In the genomic region with DNA sequence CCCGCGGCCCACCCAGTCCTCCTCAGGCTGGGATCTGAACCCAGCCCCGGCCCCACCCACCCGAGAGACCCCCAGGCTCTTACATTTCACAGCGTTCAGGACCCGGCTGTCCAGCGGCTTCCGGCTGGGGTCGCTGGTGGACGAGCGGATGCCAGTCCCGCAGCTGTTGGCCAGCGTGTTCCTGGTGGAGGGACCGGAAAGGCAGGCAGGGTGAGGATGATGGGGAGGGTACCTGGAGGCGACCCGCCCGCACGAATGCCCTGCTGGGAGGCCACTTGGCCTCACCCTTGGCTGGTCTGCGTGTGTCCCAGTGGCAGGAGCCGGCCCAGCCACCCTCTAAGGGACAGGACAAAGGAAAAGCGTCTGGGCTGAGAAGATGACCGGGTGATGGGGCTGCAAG, we compare ENCODE assay signal across 19 cellular contexts. TPM values are rescaled to one million over a fixed set of nuclear protein-coding genes. Genes with fewer than 3 reads are reported as not detected.
A peak's percentile ranks its signal among the peaks of the same experiment; 100 is the strongest.
DNase-seq lines count a peak whose midpoint lies in the region; ATAC-seq and TF ChIP-seq lines count a peak whose summit lies in the region.
"Had no signal": no experiment of that assay in that cellular context is flagged by ENCODE, and none has a peak within 500 bp of the region (broad histone marks: within the 10 kb centered on the region; RNA-seq: fewer than 3 reads in every experiment).

No MANE protein-coding gene starts in this region.

- CTCF ChIA-PET in activated CD4-positive, alpha-beta T cell treated with anti-CD3 and anti-CD28 coated beads for 36 hours (lab: Charles Lee), result no interaction called here

- intact Hi-C loops in activated CD4-positive, alpha-beta T cell treated with anti-CD3 and anti-CD28 coated beads for 36 hours (cut with DNase I, micrococcal nuclease), result no loop called here
- intact Hi-C loops in left ventricle myocardium inferior (cut with micrococcal nuclease), result no loop called here
- intact Hi-C loops in ovary (cut with DNase I), result no loop called here
- intact Hi-C loops in uterus (cut with DNase I; ENCODE audit: low total_unique reads), result no loop called here

- POLR2A ChIA-PET in activated CD4-positive, alpha-beta T cell treated with anti-CD3 and anti-CD28 coated beads for 36 hours (lab: Charles Lee), result no interaction called here

- no peak overlapping the region for H3K4me3 Mint-ChIP-seq in activated CD4-positive, alpha-beta T cell treated with anti-CD3 and anti-CD28 coated beads for 36 hours
- H3K4me3 Mint-ChIP-seq: activated CD8-positive, alpha-beta T cell treated with anti-CD3 and anti-CD28 coated beads, Interleukin-2, amount 10 ng/mL, durations not matched to agents 7 days and 5 days; activated naive CD8-positive, alpha-beta T cell; activated T-cell treated with anti-CD3 and anti-CD28 coated beads, Interleukin-2, amount 50 U/mL, for 72 hours; stimulated activated naive B cell treated with anti-CD40 and anti-IgM and Interleukin-4, amounts not matched to agents 10 μg/mL and 1 μg/mL and 100 μg/mL, for 72 hours; T-helper 17 cell had no signal

- H3K27ac Mint-ChIP-seq in activated CD4-positive, alpha-beta T cell treated with anti-CD3 and anti-CD28 coated beads for 36 hours, result no peak overlapping the region
- H3K27ac Mint-ChIP-seq: activated CD8-positive, alpha-beta T cell treated with anti-CD3 and anti-CD28 coated beads, Interleukin-2, amount 10 ng/mL, durations not matched to agents 7 days and 5 days; activated naive CD8-positive, alpha-beta T cell; activated T-cell treated with anti-CD3 and anti-CD28 coated beads, Interleukin-2, amount 50 U/mL, for 72 hours; stimulated activated naive B cell treated with anti-CD40 and anti-IgM and Interleukin-4, amounts not matched to agents 10 μg/mL and 1 μg/mL and 100 μg/mL, for 72 hours; T-helper 17 cell had no signal

- H3K27ac ChIP-seq in left ventricle myocardium inferior (replicated peaks) (peak overlapping the region; percentile 78), ovary (peak overlapping the region in 1 of 2 donors; percentile 79), uterus (peak overlapping the region; percentile 63 to 65)
- H3K27ac ChIP-seq: 22Rv1, neutrophil, VCaP had no signal

- peak overlapping the region; percentile 43 for H3K4me3 ChIP-seq in left ventricle myocardium inferior
- no peak overlapping the region for H3K4me3 ChIP-seq in ovary
- H3K4me3 ChIP-seq in uterus, result no peak overlapping the region

- TF ChIP-seq CTCF in left ventricle myocardium inferior (IDR thresholded peaks at IDR 0.05; ENCODE audit: borderline replicate concordance) (no peak), ovary (IDR thresholded peaks at IDR 0.05) (no peak), uterus (IDR thresholded peaks at IDR 0.05) (no peak)

- no peak for TF ChIP-seq EP300 in ovary (IDR thresholded peaks at IDR 0.05)

- H3K9me3 ChIP-seq in left ventricle myocardium inferior (replicated peaks), result no peaks in the 10 kb centered on the region
- H3K9me3 ChIP-seq in ovary, result no peaks in the 10 kb centered on the region
- no peaks in the 10 kb centered on the region for H3K9me3 ChIP-seq in uterus
- H3K9me3 ChIP-seq: neutrophil had no signal

- 87 to 92% (median 89%) methylated on average over 19 to 22 of the region's 22 CpGs for WGBS in ovary, 3 donors

- H3K27me3 ChIP-seq in left ventricle myocardium inferior (ENCODE audit: low read depth) (no peaks in the 10 kb centered on the region), ovary (no peaks in the 10 kb centered on the region), uterus (no peaks in the 10 kb centered on the region)
- H3K27me3 ChIP-seq: neutrophil had no signal

- no peaks in the 10 kb centered on the region for H3K9me3 Mint-ChIP-seq in activated CD4-positive, alpha-beta T cell treated with anti-CD3 and anti-CD28 coated beads for 36 hours (ENCODE audit: low read depth)
- H3K9me3 Mint-ChIP-seq: activated T-cell treated with anti-CD3 and anti-CD28 coated beads, Interleukin-2, amount 50 U/mL, for 72 hours; stimulated activated naive B cell treated with anti-CD40 and anti-IgM and Interleukin-4, amounts not matched to agents 10 μg/mL and 1 μg/mL and 100 μg/mL, for 72 hours had no signal

- TF ChIP-seq POLR2A in ovary (IDR thresholded peaks at IDR 0.05) (no peak), uterus (IDR thresholded peaks at IDR 0.05) (no peak)

- H3K36me3 ChIP-seq in left ventricle myocardium inferior (peaks cover 38% of the 10 kb centered on the region), ovary (no peaks in the 10 kb centered on the region), uterus (no peaks in the 10 kb centered on the region)

- H3K27me3 Mint-ChIP-seq in activated CD4-positive, alpha-beta T cell treated with anti-CD3 and anti-CD28 coated beads for 36 hours, result no peaks in the 10 kb centered on the region
- H3K27me3 Mint-ChIP-seq: activated naive CD8-positive, alpha-beta T cell; T-helper 17 cell had no signal

- no peak for ATAC-seq in activated CD4-positive, alpha-beta T cell treated with anti-CD3 and anti-CD28 coated beads for 36 hours
- ATAC-seq: activated CD8-positive, alpha-beta T cell treated with anti-CD3 and anti-CD28 coated beads, Interleukin-2, amount 10 ng/mL, durations not matched to agents 7 days and 5 days; activated T-cell treated with anti-CD3 and anti-CD28 coated beads, Interleukin-2, amount 50 U/mL, for 72 hours; stimulated activated naive B cell treated with anti-CD40 and anti-IgM and Interleukin-4, amounts not matched to agents 10 μg/mL and 1 μg/mL and 100 μg/mL, for 72 hours; T-helper 17 cell had no signal

- no peaks in the 10 kb centered on the region for H3K36me3 Mint-ChIP-seq in activated CD4-positive, alpha-beta T cell treated with anti-CD3 and anti-CD28 coated beads for 36 hours (ENCODE audit: low read depth)
- H3K36me3 Mint-ChIP-seq: activated naive CD8-positive, alpha-beta T cell; stimulated activated naive B cell treated with anti-CD40 and anti-IgM and Interleukin-4, amounts not matched to agents 10 μg/mL and 1 μg/mL and 100 μg/mL, for 72 hours had no signal

- DNase-seq in activated CD4-positive, alpha-beta T cell treated with anti-CD3 and anti-CD28 coated beads for 36 hours, result peak; percentile 2
- DNase-seq in activated CD4-positive, alpha-beta T cell treated with anti-CD3 and anti-CD28 coated beads, Interleukin-2, amount 50 U/mL, for 4 hours, result no peak
- DNase-seq in left ventricle myocardium inferior, result peak; percentile 13
- DNase-seq in ovary, result peak in 3 of 5 donors; percentile 24 to 48 (median 47)
- DNase-seq in uterus, result peak in 1 of 2 donors; percentile 15
- DNase-seq in cerebellar nuclear complex (lab: John Stamatoyannopoulos, UW), result no peak
- DNase-seq in effector CD8-positive, alpha-beta T cell (lab: John Stamatoyannopoulos, UW), result no peak
- no peak for DNase-seq in activated CD4-positive, CD25-positive, alpha-beta regulatory T cell treated with anti-CD3 and anti-CD28 coated beads, Interleukin-2, amount 50 U/mL, for 72 hours
- DNase-seq: activated CD8-positive, alpha-beta T cell treated with anti-CD3 and anti-CD28 coated beads, Interleukin-2, amount 10 ng/mL, durations not matched to agents 7 days and 5 days; activated T-cell treated with anti-CD3 and anti-CD28 coated beads, Interleukin-2, amount 50 U/mL, for 72 hours; NCI-H1436; retina; SIG-M5; stimulated activated naive B cell treated with anti-CD40 and anti-IgM and Interleukin-4, amounts not matched to agents 10 μg/mL and 1 μg/mL and 100 μg/mL, for 72 hours had no signal

- H3K4me1 Mint-ChIP-seq in activated CD4-positive, alpha-beta T cell treated with anti-CD3 and anti-CD28 coated beads for 36 hours, result no peaks in the 10 kb centered on the region
- H3K4me1 Mint-ChIP-seq: stimulated activated naive B cell treated with anti-CD40 and anti-IgM and Interleukin-4, amounts not matched to agents 10 μg/mL and 1 μg/mL and 100 μg/mL, for 72 hours had no signal

- H3K4me1 ChIP-seq in left ventricle myocardium inferior (peaks cover 60% of the 10 kb centered on the region), ovary (ENCODE audit: insufficient read depth) (peaks cover 9% of the 10 kb centered on the region), uterus (no peaks in the 10 kb centered on the region)

RNA-seq across cellular contexts. Expression of a gene that starts 51.9 kb away (rescaled TPM):
- 10 to 100 TPM; 41.7 to 42.8 TPM for total RNA-seq in activated CD4-positive, alpha-beta T cell treated with anti-CD3 and anti-CD28 coated beads for 36 hours
- total RNA-seq in left ventricle myocardium inferior, result 108 TPM
- total RNA-seq in ovary, result 10 to 100 TPM; 29.4 to 42.0 (median 34.9) TPM
- 10 to 100 TPM; 19.7 to 33.3 TPM for polyA plus RNA-seq in ovary
- total RNA-seq in uterus, result 10 to 100 TPM; 25.1 to 46.1 (median 35.8) TPM

Comparison
In these comparisons a context has a peak if more than half of its experiments do, and no peak if none do; other contexts are left out.
1. DNase-seq: peak in activated CD4-positive, alpha-beta T cell treated with anti-CD3 and anti-CD28 coated beads for 36 hours (single experiment), left ventricle myocardium inferior (single experiment) and ovary (3 of 5); none in activated CD4-positive, alpha-beta T cell treated with anti-CD3 and anti-CD28 coated beads, Interleukin-2, amount 50 U/mL, for 4 hours (0 of 2), cerebellar nuclear complex (0 of 2), effector CD8-positive, alpha-beta T cell (single experiment) and activated CD4-positive, CD25-positive, alpha-beta regulatory T cell treated with anti-CD3 and anti-CD28 coated beads, Interleukin-2, amount 50 U/mL, for 72 hours (single experiment).